8 cellular contexts compared by ENCODE assay signal in the genomic region with DNA sequence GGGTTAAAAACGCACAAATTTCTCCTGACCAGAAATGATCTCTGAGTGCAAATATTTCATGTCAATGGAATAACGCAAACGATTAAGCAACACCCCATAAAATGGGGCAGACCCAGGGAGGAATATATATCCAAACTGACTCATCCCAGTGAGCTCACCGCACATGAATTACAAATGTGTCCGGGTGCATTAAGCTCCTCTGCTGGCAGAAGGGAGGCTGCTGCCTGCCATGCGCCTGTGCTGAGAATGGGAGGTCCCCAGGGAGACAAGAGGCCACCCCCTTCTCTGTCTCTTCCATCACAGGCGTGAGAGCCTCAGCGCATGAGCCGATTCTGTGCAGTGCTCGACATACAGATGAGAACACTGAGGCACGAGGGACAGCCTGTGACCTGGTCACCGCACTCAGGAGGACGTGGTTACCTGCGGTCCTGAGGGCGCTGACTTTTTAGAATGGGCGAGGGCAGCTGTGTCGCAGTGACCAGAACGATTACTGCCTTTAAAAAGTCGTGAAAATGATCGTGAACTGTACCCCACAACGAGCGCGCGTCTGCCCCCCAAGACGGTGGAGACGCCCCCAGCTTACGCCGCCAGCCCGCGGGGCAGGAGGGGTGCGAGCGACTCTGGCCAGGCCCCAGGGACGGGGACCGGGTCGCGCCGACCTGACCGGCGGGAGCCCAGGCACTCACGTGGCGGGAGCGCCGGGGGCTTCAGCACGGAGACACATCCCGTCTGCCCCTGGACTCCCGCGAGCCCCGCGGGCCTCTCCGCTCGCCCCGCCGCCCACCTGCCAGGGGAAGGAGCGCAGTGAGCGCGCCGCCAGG.
DNase-seq lines count a peak whose midpoint lies in the region; ATAC-seq, FAIRE-seq and TF ChIP-seq lines count a peak whose summit lies in the region.
"Not testable (repeated sequence)": the region's sequence is repeated elsewhere in the genome, so short reads cannot be mapped to it uniquely, and the experiment has no call there.

No MANE protein-coding gene starts in this region.

- 4% methylated on average over 42 of the region's 57 CpGs; no CpG with 5 or more reads in 1 of the 2 experiments for WGBS in H1 (ENCODE audit: extremely low coverage in 1 of 2, insufficient coverage in 1 of 2, insufficient read length in 1 of 2, insufficient replicate concordance in 2 of 2, low coverage in 1 of 2, low lambda C conversion rate in 2 of 2, missing lambda C conversion rate in 1 of 2), 2 experiments

- peak; percentile 91 for DNase-seq in ACHN
- peak; percentile 62 to 78 for DNase-seq in Kasumi-1 (lab: John Stamatoyannopoulos, UW)
- DNase-seq in RPMI8226: peak; percentile 63
- DNase-seq in activated T-cell treated with anti-CD3 and anti-CD28 coated beads, Interleukin-2, amount 50 U/mL, for 24 hours: peak; percentile 82
- peak in 1 of 2 experiments; percentile 36 for DNase-seq in H1 (ENCODE audit: low read depth in 1 of 2, low spot score in 2 of 2)
- peak; percentile 56 for DNase-seq in lower lobe of right lung
- DNase-seq in stimulated activated CD4-positive, alpha-beta T cell treated with anti-CD3 and anti-CD28 coated beads, Interleukin-1b, Interleukin-23, amount 100 ng/mL, for 24 hours (ENCODE audit: low read depth in 4 of 4, low spot score in 1 of 4): peak; percentile 33 to 63 (median 54)

- not testable (repeated sequence) for H3K79me1 ChIP-seq in H1 (ENCODE audit: low read depth, low read length)

- H3K4me1 Mint-ChIP-seq in activated T-cell treated with anti-CD3 and anti-CD28 coated beads, Interleukin-2, amount 50 U/mL, for 24 hours (ENCODE audit: low read depth): peaks cover 25% of the 10 kb centered on the region

- H3K56ac ChIP-seq in H1 (replicated peaks; ENCODE audit: insufficient read length, low read depth, low read length): not testable (repeated sequence)

- POLR2A ChIA-PET in H1 (lab: Charles Lee; ENCODE audit: partially characterized antibody): interaction anchor here (1.2 kb wide), 1 partner anchor 8 kb away, joined by 3 read pairs; no protein-coding TSS in a partner anchor

- H3K23ac ChIP-seq in H1 (ENCODE audit: insufficient read length): not testable (repeated sequence)

- not testable (repeated sequence) for H3K4me1 ChIP-seq in H1 (replicated peaks in 1 of 4; ENCODE audit: control insufficient read depth in 3 of 4, insufficient read depth in 4 of 4, low read length in 3 of 4); lower lobe of right lung

- peaks cover 18% of the 10 kb centered on the region for H3K36me3 Mint-ChIP-seq in activated T-cell treated with anti-CD3 and anti-CD28 coated beads, Interleukin-2, amount 50 U/mL, for 24 hours (ENCODE audit: low read depth)

- TF ChIP-seq POLR2A in GM19193 (IDR thresholded peaks at IDR 0.05; ENCODE audit: extremely low read depth, insufficient read depth, insufficient read length): peak; percentile 47
- TF ChIP-seq POLR2A in H1 (IDR thresholded peaks at IDR 0.05; ENCODE audit: control extremely low read depth in 1 of 2, low read depth in 2 of 2, low read length in 2 of 2): not testable (repeated sequence)

- H2AK5ac ChIP-seq in H1 (ENCODE audit: low read depth, low read length): 0 out of 2 replicates have a peak overlapping the region, but pooled peaks have one; percentile 24

- in situ Hi-C loops in ACHN (cut with HindIII; ENCODE audit: low pct_ligation_motif_present, low pct_unique_long_range_greater_than_20kb, low sequenced_read_pairs): not testable (repeated sequence)

- not testable (repeated sequence) for H3K14ac ChIP-seq in H1 (ENCODE audit: insufficient read length)

- H3K23me2 ChIP-seq in H1 (ENCODE audit: low read depth, low read length): not testable (repeated sequence)

- peak overlapping the region; percentile 46; the same call in 1 of the 2 replicates for H2BK15ac ChIP-seq in H1 (ENCODE audit: low read length)

- H2BK12ac ChIP-seq in H1 (ENCODE audit: low read depth, low read length): not testable (repeated sequence)

- intact Hi-C loops in lower lobe of right lung (cut with DNase I): not testable (repeated sequence)

- not testable (repeated sequence) for H4K5ac ChIP-seq in H1 (ENCODE audit: insufficient read length, low read depth, low read length)

- peak overlapping the region; percentile 99 for H3K27ac Mint-ChIP-seq in activated T-cell treated with anti-CD3 and anti-CD28 coated beads, Interleukin-2, amount 50 U/mL, for 24 hours

- H3K4me3 Mint-ChIP-seq in activated T-cell treated with anti-CD3 and anti-CD28 coated beads, Interleukin-2, amount 50 U/mL, for 24 hours: peak overlapping the region; percentile 93

- peak overlapping the region; percentile 60; the same call in 1 of the 2 replicates for H2BK5ac ChIP-seq in H1 (ENCODE audit: low read depth, low read length)

- not testable (repeated sequence) for H3K4ac ChIP-seq in H1 (replicated peaks; ENCODE audit: insufficient read length, low read depth, low read length)

- H3K4me3 ChIP-seq in H1 (ENCODE audit: extremely low read depth in 1 of 4, insufficient read depth in 2 of 4, low read depth in 3 of 4, low read length in 4 of 4) (peak overlapping the region; percentile 49 to 81 (median 60)), lower lobe of right lung (peak overlapping the region; percentile 68)

- CTCF ChIA-PET in H1 (lab: Charles Lee; ENCODE audit: partially characterized antibody): interaction anchor here (0.9 to 1.4 kb wide), 2 partner anchors 12 to 275 kb away, joined by 3 to 4 read pairs; no protein-coding TSS in a partner anchor

- peak overlapping the region; percentile 83; the same call in 1 of the 2 replicates for H3K18ac ChIP-seq in H1 (ENCODE audit: extremely low read depth, low read length)

- not testable (repeated sequence) for FAIRE-seq in H1 (lab: Jason Lieb, UNC)

- not testable (repeated sequence) for TF ChIP-seq RAD21 in H1 (IDR thresholded peaks at IDR 0.05 in 1 of 2, conservative IDR thresholded peaks at IDR 0.05 in 1 of 2; ENCODE audit: low read depth in 2 of 2, low read length in 2 of 2)

- peak in 1 of 2 donors; percentile 2 for ATAC-seq in lower lobe of right lung

- H3K9ac ChIP-seq in H1 (replicated peaks in 1 of 4; ENCODE audit: extremely low read depth in 1 of 4, low read depth in 3 of 4, low read length in 3 of 4): peak overlapping the region in 3 of 4 experiments; percentile 45 to 67 (median 54); a peak in 4 of 7 replicates

- H3K36me3 ChIP-seq in H1 (ENCODE audit: control insufficient read depth in 2 of 4, insufficient read depth in 4 of 4, low read length in 3 of 4); lower lobe of right lung: not testable (repeated sequence)

- H3K27ac ChIP-seq in H1 (ENCODE audit: low read depth, low read length): not testable (repeated sequence)
- H3K27ac ChIP-seq in lower lobe of right lung: peak overlapping the region; percentile 84

- H2AFZ ChIP-seq in H1 (ENCODE audit: low read length): not testable (repeated sequence)

- H3K79me2 ChIP-seq in H1 (ENCODE audit: control insufficient read depth in 1 of 2, insufficient read depth in 2 of 2, low read length in 2 of 2): not testable (repeated sequence)

- TF ChIP-seq CTCF in H1 (IDR thresholded peaks at IDR 0.05; ENCODE audit: control extremely low read depth in 1 of 3, insufficient read depth in 1 of 3, low read depth in 1 of 3, low read length in 3 of 3); lower lobe of right lung (IDR thresholded peaks at IDR 0.05): not testable (repeated sequence)

- H3K27me3 ChIP-seq in H1 (replicated peaks in 1 of 4; ENCODE audit: control insufficient read depth in 3 of 4, extremely low read depth in 1 of 4, insufficient read depth in 3 of 4, low read length in 3 of 4); lower lobe of right lung (ENCODE audit: low read depth): not testable (repeated sequence)

- peak overlapping the region; percentile 73 to 84 for H3K4me2 ChIP-seq in H1 (ENCODE audit: insufficient read depth in 1 of 2, low read depth in 2 of 2, low read length in 2 of 2)

- H3K27me3 Mint-ChIP-seq in activated T-cell treated with anti-CD3 and anti-CD28 coated beads, Interleukin-2, amount 50 U/mL, for 24 hours: not testable (repeated sequence)

- H3K9me3 ChIP-seq in H1 (ENCODE audit: insufficient read depth in 2 of 2, low read depth in 1 of 2, low read length in 1 of 2); lower lobe of right lung: not testable (repeated sequence)

- not testable (repeated sequence) for H2BK20ac ChIP-seq in H1 (ENCODE audit: low read length)

- not testable (repeated sequence) for H3K9me3 Mint-ChIP-seq in activated T-cell treated with anti-CD3 and anti-CD28 coated beads, Interleukin-2, amount 50 U/mL, for 24 hours

- H2BK120ac ChIP-seq in H1 (replicated peaks; ENCODE audit: low read depth, low read length): not testable (repeated sequence)

- H4K91ac ChIP-seq in H1 (replicated peaks; ENCODE audit: insufficient read length, low read length): not testable (repeated sequence)

- not testable (repeated sequence) for H4K20me1 ChIP-seq in H1 (replicated peaks in 1 of 2; ENCODE audit: control insufficient read depth in 1 of 2, insufficient read depth in 2 of 2, low read length in 2 of 2)

- TF ChIP-seq EP300 in H1 (IDR thresholded peaks at IDR 0.05; ENCODE audit: borderline replicate concordance in 1 of 2, low read depth in 2 of 2, low read length in 2 of 2): not testable (repeated sequence)

- H4K8ac ChIP-seq in H1 (ENCODE audit: extremely low read depth, insufficient read depth, low read length): not testable (repeated sequence)

TF ChIP-seq in H1, 55 proteins besides CTCF, POLR2A, EP300 and RAD21:
- TF ChIP-seq POLR2AphosphoS5 (IDR thresholded peaks at IDR 0.05; ENCODE audit: low read depth, low read length) (peak; percentile 34; the same call in 1 of the 2 replicates), KDM4A (IDR thresholded peaks at IDR 0.05; ENCODE audit: low read depth, low read length, severe bottlenecking) (peak; percentile 21), SIN3A (conservative IDR thresholded peaks at IDR 0.05 in 1 of 2, IDR thresholded peaks at IDR 0.05 in 1 of 2; ENCODE audit: low read depth in 1 of 2, low read length in 2 of 2) (peak in 1 of 2 experiments; percentile 37; a peak in 1 of 4 replicates)
- TF ChIP-seq, protein P1, sequence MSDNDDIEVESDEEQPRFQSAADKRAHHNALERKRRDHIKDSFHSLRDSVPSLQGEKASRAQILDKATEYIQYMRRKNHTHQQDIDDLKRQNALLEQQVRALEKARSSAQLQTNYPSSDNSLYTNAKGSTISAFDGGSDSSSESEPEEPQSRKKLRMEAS (IDR thresholded peaks at IDR 0.05): peak; percentile 8; the same call in 1 of the 2 replicates
